Comparison of ENCODE assay signal across 9 cellular contexts in genomic region chr3:42264399-42265058, GRCh38. TPM values are rescaled to one million over a fixed set of nuclear protein-coding genes. Genes with fewer than 3 reads are reported as not detected.
DNase-seq lines count a peak whose midpoint lies in the region; ATAC-seq, FAIRE-seq and TF ChIP-seq lines count a peak whose summit lies in the region.
"Had no signal": no experiment of that assay in that cellular context is flagged by ENCODE, and none has a peak within 500 bp of the region (broad histone marks: within the 10 kb centered on the region; RNA-seq: fewer than 3 reads in every experiment).

No MANE protein-coding gene starts in this region.

- H3K9me3 ChIP-seq in fibroblast of lung (ENCODE audit: control insufficient read depth, insufficient read depth, low read depth, low read length), result no peaks in the 10 kb centered on the region

- peaks cover 39% of the 10 kb centered on the region for H3K27me3 ChIP-seq in fibroblast of lung (ENCODE audit: control insufficient read depth, insufficient read depth, low read length)

- H3K9ac ChIP-seq in fibroblast of lung (ENCODE audit: insufficient read depth, low read length), result no peak overlapping the region

- H3K4me3 Mint-ChIP-seq in activated T-helper 1 cell treated with anti-CD3 and anti-CD28 coated beads, Interleukin-12 subunit alpha, Interleukin-12 subunit beta, Interleukin-2, Interleukin-4 antibody, amounts not matched to agents 30 ng/mL and 10 ng/mL and 1 ng/mL, durations not matched to agents 14 hours and 24 hours and 36 hours, result no peak overlapping the region

- peak overlapping the region; percentile 37 for H3K4me2 ChIP-seq in fibroblast of lung (ENCODE audit: extremely low read depth, insufficient read depth, low read length)

- ATAC-seq in HG03045 (IDR thresholded peaks at IDR 0.05; ENCODE audit: unreplicated experiment) (no peak), GM18517 (IDR thresholded peaks at IDR 0.05; ENCODE audit: unreplicated experiment) (no peak)

- no peak for TF ChIP-seq CTCF in fibroblast of lung (conservative IDR thresholded peaks at IDR 0.05 in 1 of 2, IDR thresholded peaks at IDR 0.05 in 1 of 2; ENCODE audit: low read depth in 1 of 2, low read length in 2 of 2)

- H2AFZ ChIP-seq in fibroblast of lung (ENCODE audit: low read length), result no peak overlapping the region

- peaks cover 2% of the 10 kb centered on the region for H3K4me1 ChIP-seq in fibroblast of lung (ENCODE audit: control insufficient read depth, extremely low read depth, insufficient read depth, low read length)

- intact Hi-C loops in activated T-helper 1 cell treated with anti-CD3 and anti-CD28 coated beads, Interleukin-12 subunit alpha, Interleukin-12 subunit beta, Interleukin-2, Interleukin-4 antibody, amounts not matched to agents 30 ng/mL and 10 ng/mL and 1 ng/mL, durations not matched to agents 14 hours and 24 hours and 36 hours (cut with micrococcal nuclease), result no loop called here

- H3K9me3 Mint-ChIP-seq in activated T-helper 1 cell treated with anti-CD3 and anti-CD28 coated beads, Interleukin-12 subunit alpha, Interleukin-12 subunit beta, Interleukin-2, Interleukin-4 antibody, amounts not matched to agents 30 ng/mL and 10 ng/mL and 1 ng/mL, durations not matched to agents 14 hours and 24 hours and 36 hours, result no peaks in the 10 kb centered on the region

- H3K4me3 ChIP-seq in fibroblast of lung (replicated peaks in 1 of 4; ENCODE audit: control extremely low read depth in 1 of 4, insufficient read depth in 1 of 4, low read depth in 3 of 4, low read length in 4 of 4), result no peak overlapping the region

- H3K36me3 ChIP-seq in fibroblast of lung (ENCODE audit: control insufficient read depth, insufficient read depth, low read length), result no peaks in the 10 kb centered on the region

- DNase-seq in Daoy (ENCODE audit: low read depth) (peak; percentile 73), RPMI7951 (ENCODE audit: low read depth) (peak; percentile 56), fibroblast of lung (ENCODE audit: low read depth in 2 of 2) (peak; percentile 28 to 39), renal cortical epithelial cell (ENCODE audit: low read depth) (peak; percentile 11), urothelium cell line (ENCODE audit: low spot score) (no peak)
- no peak for DNase-seq in activated T-helper 1 cell treated with anti-CD3 and anti-CD28 coated beads, Interleukin-12 subunit alpha, Interleukin-12 subunit beta, Interleukin-2, Interleukin-4 antibody, amounts not matched to agents 30 ng/mL and 10 ng/mL and 1 ng/mL, durations not matched to agents 14 hours and 24 hours and 36 hours (ENCODE audit: low spot score)

- peaks cover 40% of the 10 kb centered on the region for H3K27me3 Mint-ChIP-seq in activated T-helper 1 cell treated with anti-CD3 and anti-CD28 coated beads, Interleukin-12 subunit alpha, Interleukin-12 subunit beta, Interleukin-2, Interleukin-4 antibody, amounts not matched to agents 30 ng/mL and 10 ng/mL and 1 ng/mL, durations not matched to agents 14 hours and 24 hours and 36 hours (ENCODE audit: insufficient read depth)

- H3K4me1 Mint-ChIP-seq in activated T-helper 1 cell treated with anti-CD3 and anti-CD28 coated beads, Interleukin-12 subunit alpha, Interleukin-12 subunit beta, Interleukin-2, Interleukin-4 antibody, amounts not matched to agents 30 ng/mL and 10 ng/mL and 1 ng/mL, durations not matched to agents 14 hours and 24 hours and 36 hours (ENCODE audit: low read depth), result no peaks in the 10 kb centered on the region

- no peaks in the 10 kb centered on the region for H3K36me3 Mint-ChIP-seq in activated T-helper 1 cell treated with anti-CD3 and anti-CD28 coated beads, Interleukin-12 subunit alpha, Interleukin-12 subunit beta, Interleukin-2, Interleukin-4 antibody, amounts not matched to agents 30 ng/mL and 10 ng/mL and 1 ng/mL, durations not matched to agents 14 hours and 24 hours and 36 hours (ENCODE audit: low read depth)

- H3K79me2 ChIP-seq in fibroblast of lung (ENCODE audit: control insufficient read depth, insufficient read depth, low read length), result no peaks in the 10 kb centered on the region

- no peak overlapping the region for H3K27ac Mint-ChIP-seq in activated T-helper 1 cell treated with anti-CD3 and anti-CD28 coated beads, Interleukin-12 subunit alpha, Interleukin-12 subunit beta, Interleukin-2, Interleukin-4 antibody, amounts not matched to agents 30 ng/mL and 10 ng/mL and 1 ng/mL, durations not matched to agents 14 hours and 24 hours and 36 hours

- H4K20me1 ChIP-seq in fibroblast of lung (ENCODE audit: control insufficient read depth, extremely low read depth, insufficient read depth, low read length), result no peaks in the 10 kb centered on the region

- no peak for FAIRE-seq in urothelium cell line (lab: Jason Lieb, UNC)

- no peak overlapping the region for H3K27ac ChIP-seq in fibroblast of lung (ENCODE audit: insufficient read depth, low read length)

RNA-seq across cellular contexts. Expression of gene CCK, which starts 1.5 kb away (rescaled TPM):
- total RNA-seq in Daoy (2014; rRNA removed; shearing (Covaris generic)), result 0.42 and 6.2 TPM in 2 replicates
- 1.6 and 7.7 TPM in 2 replicates for total RNA-seq in RPMI7951 (2014; rRNA removed; shearing (Covaris generic))
- total RNA-seq in fibroblast of lung, result 0.33 and 1.0 TPM in 2 replicates
- polyA plus RNA-seq in fibroblast of lung, result 0.33 and 2.8 TPM in 2 replicates
- 4.0 TPM in 1 of 2 replicates, not detected in the other for polyA plus RNA-seq in fibroblast of lung (2012)
- 5.9 TPM in 1 of 2 replicates, not detected in the other for polyA minus RNA-seq in fibroblast of lung (ENCODE audit: low replicate concordance)
- total RNA-seq in renal cortical epithelial cell, result 0.69 and 7.6 TPM in 2 replicates
- not detected in 2 replicates for total RNA-seq in activated T-helper 1 cell treated with anti-CD3 and anti-CD28 coated beads, Interleukin-12 subunit alpha, Interleukin-12 subunit beta, Interleukin-2, Interleukin-4 antibody, amounts not matched to agents 30 ng/mL and 10 ng/mL and 1 ng/mL, durations not matched to agents 14 hours and 24 hours and 36 hours
- total RNA-seq: lung microvascular endothelial cell had no signal

Comparison
In these comparisons a context has a peak if more than half of its experiments do, and no peak if none do; other contexts are left out.
1. DNase-seq: peak in Daoy (single experiment), RPMI7951 (single experiment), fibroblast of lung (2 of 2) and renal cortical epithelial cell (single experiment); none in urothelium cell line (single experiment) and activated T-helper 1 cell treated with anti-CD3 and anti-CD28 coated beads, Interleukin-12 subunit alpha, Interleukin-12 subunit beta, Interleukin-2, Interleukin-4 antibody, amounts not matched to agents 30 ng/mL and 10 ng/mL and 1 ng/mL, durations not matched to agents 14 hours and 24 hours and 36 hours (single experiment).